ENCODE assay signal across 7 cellular contexts in genomic region chrX:155070038-155070437, GRCh38. TPM values are rescaled to one million over a fixed set of nuclear protein-coding genes. Genes with fewer than 3 reads are reported as not detected.
A peak's percentile ranks its signal among the peaks of the same experiment; 100 is the strongest.
DNase-seq lines count a peak whose midpoint lies in the region; TF ChIP-seq lines count a peak whose summit lies in the region.

No MANE protein-coding gene starts in this region.

- H3K9me3 Mint-ChIP-seq in glutamatergic neuron (ENCODE audit: unreplicated experiment), result peaks cover 2% of the 10 kb centered on the region

- H3K27me3 ChIP-seq in spleen (replicated peaks in 1 of 7), result no peaks in the 10 kb centered on the region

- DNase-seq in HFF-Myc (ENCODE audit: extremely low read depth, low read depth) (no peak), SW480 (ENCODE audit: low spot score) (peak; percentile 11), glutamatergic neuron (no peak), spleen (no peak), mucosa of gallbladder (ENCODE audit: low spot score) (no peak)
- DNase-seq in central memory CD4-positive, alpha-beta T cell, result no peak
- no peak for DNase-seq in activated CD8-positive, alpha-beta memory T cell treated with anti-CD3 and anti-CD28 coated beads, Interleukin-2, amount 50 U/mL, for 48 hours

- no peak overlapping the region for H3K27ac Mint-ChIP-seq in glutamatergic neuron (ENCODE audit: unreplicated experiment)

- no peak for TF ChIP-seq POLR2A in spleen (IDR thresholded peaks at IDR 0.05)

- peak overlapping the region; percentile 60 for H3K4me3 ChIP-seq in HFF-Myc (replicated peaks; ENCODE audit: low read depth, low read length)
- H3K4me3 ChIP-seq in spleen, result peak overlapping the region; percentile 38 to 81 (median 56)

- peak overlapping the region; percentile 76 for H3K4me3 Mint-ChIP-seq in glutamatergic neuron (ENCODE audit: unreplicated experiment)

- H3K4me1 Mint-ChIP-seq in glutamatergic neuron (ENCODE audit: low read depth, unreplicated experiment), result peaks cover 7% of the 10 kb centered on the region

- H3K27ac ChIP-seq in spleen, result peak overlapping the region in 4 of 8 donors; percentile 90 to 91 (median 91)

- H3K36me3 Mint-ChIP-seq in glutamatergic neuron (ENCODE audit: unreplicated experiment), result no peaks in the 10 kb centered on the region

- peaks cover 0 to 9% (median 0%) of the 10 kb centered on the region in 6 donors for H3K36me3 ChIP-seq in spleen

- WGBS in spleen, 5 donors, result 2 to 46% (median 9%) methylated on average over 11 to 12 of the region's 12 CpGs

- TF ChIP-seq CTCF in HFF-Myc (IDR thresholded peaks at IDR 0.05; ENCODE audit: low read depth, low read length, missing control alignments), result no peak
- no peak for TF ChIP-seq CTCF in glutamatergic neuron (IDR thresholded peaks at IDR 0.05; ENCODE audit: partially characterized antibody, unreplicated experiment)
- TF ChIP-seq CTCF in spleen (IDR thresholded peaks at IDR 0.05 in 8 of 11, conservative IDR thresholded peaks at IDR 0.05 in 3 of 11), result no peak

- H3K4me1 ChIP-seq in spleen, result peaks cover 0 to 46% (median 23%) of the 10 kb centered on the region in 6 donors

- intact Hi-C loops in spleen (cut with DNase I; ENCODE audit: low total_unique reads), result no loop called here

- H3K27me3 Mint-ChIP-seq in glutamatergic neuron (ENCODE audit: unreplicated experiment), result peaks cover 4% of the 10 kb centered on the region

- no peaks in the 10 kb centered on the region for H3K9me3 ChIP-seq in spleen

RNA-seq across cellular contexts. Expression of gene CMC4, which starts 0.9 kb away (rescaled TPM):
- total RNA-seq in glutamatergic neuron (ENCODE audit: unreplicated experiment) (1.8 TPM), spleen (10 to 100 TPM in 2 of 7 donors, 1 to 10 TPM in 5; 3.1 to 14.2 (median 4.9) TPM), mucosa of gallbladder (10.1 TPM)
- 10 to 100 TPM; 15.2 to 21.7 (median 19.2) TPM for polyA plus RNA-seq in spleen

RNA-seq across cellular contexts. Expression of gene MTCP1, which starts 0.9 kb away (rescaled TPM):
- total RNA-seq in glutamatergic neuron (ENCODE audit: unreplicated experiment), result 9.5 TPM
- 10 to 100 TPM in 4 of 7 donors, 1 to 10 TPM in 3; 1.2 to 16.8 (median 12.9) TPM for total RNA-seq in spleen
- 10 to 100 TPM; 21.1 to 33.0 (median 31.4) TPM for polyA plus RNA-seq in spleen
- 18.7 TPM for total RNA-seq in mucosa of gallbladder

RNA-seq across cellular contexts. Expression of gene BRCC3, which starts 1.3 kb away (rescaled TPM):
- total RNA-seq in glutamatergic neuron (ENCODE audit: unreplicated experiment) (21.9 TPM), spleen (10 to 100 TPM in 6 of 7 donors, 1 to 10 TPM in 1; 8.6 to 17.8 (median 16.5) TPM), mucosa of gallbladder (15.5 TPM)
- 1 to 10 TPM; 5.8 to 8.8 (median 7.9) TPM for polyA plus RNA-seq in spleen

RNA-seq across cellular contexts. Expression of gene FUNDC2, which starts 43.4 kb away (rescaled TPM):
- total RNA-seq in glutamatergic neuron (ENCODE audit: unreplicated experiment) (83.9 TPM), spleen (10 to 100 TPM; 29.3 to 66.3 (median 52.7) TPM), mucosa of gallbladder (82.7 TPM)
- 100 to 1,000 TPM in 2 of 3 donors, 10 to 100 TPM in 1; 68.4 to 113 (median 109) TPM for polyA plus RNA-seq in spleen

RNA-seq across cellular contexts. Expression of gene F8, which starts 47.5 kb away (rescaled TPM):
- total RNA-seq in glutamatergic neuron (ENCODE audit: unreplicated experiment) (1.8 TPM), spleen (100 to 1,000 TPM in 1 of 7 donors, 10 to 100 TPM in 6; 53.2 to 135 (median 75.6) TPM), mucosa of gallbladder (5.5 TPM)
- polyA plus RNA-seq in spleen, result 10 to 100 TPM in 1 of 3 donors, 1 to 10 TPM in 2; 3.4 to 12.1 (median 9.3) TPM
